Comparison of ENCODE assay signal across 31 cellular contexts in the genomic region with DNA sequence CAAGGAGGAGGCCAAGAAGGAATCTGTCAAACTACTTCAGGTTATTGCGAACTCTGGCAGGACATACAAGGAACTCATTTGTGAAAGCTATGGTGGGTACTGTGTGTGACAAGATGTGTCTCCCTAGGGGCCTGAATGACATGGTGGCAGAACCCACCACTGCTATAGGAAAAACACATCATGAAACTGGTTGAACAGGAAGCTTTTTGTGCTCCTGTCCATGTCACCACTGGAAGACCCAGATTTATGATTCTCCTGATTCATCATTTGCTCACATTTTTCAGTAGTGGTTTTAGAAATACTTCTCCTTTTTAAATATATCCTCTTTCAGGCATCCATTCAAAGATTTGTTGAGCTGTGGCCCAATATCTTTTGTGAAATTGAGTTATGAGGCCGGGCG. TPM values are rescaled to one million over a fixed set of nuclear protein-coding genes. Genes with fewer than 3 reads are reported as not detected.
DNase-seq lines count a peak whose midpoint lies in the region; ATAC-seq and TF ChIP-seq lines count a peak whose summit lies in the region.
"Had no signal": no experiment of that assay in that cellular context is flagged by ENCODE, and none has a peak within 500 bp of the region (broad histone marks: within the 10 kb centered on the region; RNA-seq: fewer than 3 reads in every experiment).

No MANE protein-coding gene starts in this region.

- BruUV-seq in OCI-LY7 (replicated peaks; lab: Mats Ljungman, UMichigan) = no TSS peak

- H3K36me3 ChIP-seq in OCI-LY7 (ENCODE audit: insufficient read depth, low read length) = no peaks in the 10 kb centered on the region
- H3K36me3 ChIP-seq: thoracic aorta had no signal

- POLR2A ChIA-PET in OCI-LY7 (lab: Charles Lee) = interaction anchor here (1.0 to 5.7 kb wide), 5 partner anchors 9 to 24 kb away, joined by 3 to 69 read pairs (median 6); a partner anchor contains a TSS

- CTCF ChIA-PET in OCI-LY7 (lab: Charles Lee; ENCODE audit: unreplicated experiment) = interaction anchor here (1.5 to 1.8 kb wide), 2 partner anchors 9 to 22 kb away, joined by 3 to 6 read pairs; no protein-coding TSS in a partner anchor

- DNase-seq in CD1c-positive myeloid dendritic cell (ENCODE audit: extremely low spot score) = peak; percentile 65
- peak; percentile 57 for DNase-seq in OCI-LY7 (ENCODE audit: low spot score)
- no peak for DNase-seq in immature natural killer cell
- DNase-seq in NCI-H1417 treated with DMSO at 0.1 percent for 48 hours (lab: John Stamatoyannopoulos, UW) = no peak
- DNase-seq in stimulated activated CD4-positive, alpha-beta T cell treated with anti-CD3 and anti-CD28 coated beads, Interleukin-12 subunit alpha, Interleukin-12 subunit beta, amount 100 ng/mL, for 4 hours = no peak
- DNase-seq in left lobe of liver (ENCODE audit: low spot score) = no peak
- DNase-seq in NCI-H446 (lab: John Stamatoyannopoulos, UW) = no peak
- DNase-seq: activated CD4-positive, alpha-beta T cell treated with anti-CD3 and anti-CD28 coated beads, Interleukin-2, amount 50 U/mL, for 48 hours; activated gamma-delta T cell treated with Interleukin-2 at 50 U/mL for 16 hours; CD8-positive, alpha-beta T cell; DMS53; effector CD4-positive, alpha-beta T cell; foreskin keratinocyte; hippocampal formation; NCI-H1436 treated with DMSO at 0.1 percent for 48 hours; NCI-H2171 treated with DMSO at 0.1 percent for 48 hours; NCI-H748 treated with DMSO at 0.1 percent for 48 hours; stimulated activated CD4-positive, alpha-beta T cell treated with anti-CD3 and anti-CD28 coated beads, Interleukin-2, amount 100 ng/mL, for 24 hours; T-helper 9 cell had no signal

- ATAC-seq in left lobe of liver = no peak
- ATAC-seq: CD8-positive, alpha-beta T cell; foreskin keratinocyte; stimulated activated effector memory CD8-positive, alpha-beta T cell treated with anti-CD3 and anti-CD28 coated beads, Interleukin-12 subunit alpha, Interleukin-12 subunit beta, amount 100 ng/mL, for 72 hours; WTC11 had no signal

- H3K36me3 Mint-ChIP-seq in IgD-negative memory B cell = peaks cover 2% of the 10 kb centered on the region
- no peaks in the 10 kb centered on the region for H3K36me3 Mint-ChIP-seq in immature natural killer cell
- H3K36me3 Mint-ChIP-seq: brain; CD8-positive, alpha-beta T cell; stimulated activated effector memory CD8-positive, alpha-beta T cell treated with anti-CD3 and anti-CD28 coated beads, Interleukin-12 subunit alpha, Interleukin-12 subunit beta, amount 100 ng/mL, for 72 hours; WTC11 had no signal

- no peaks in the 10 kb centered on the region for H3K9me3 Mint-ChIP-seq in IgD-negative memory B cell
- no peaks in the 10 kb centered on the region for H3K9me3 Mint-ChIP-seq in immature natural killer cell
- H3K9me3 Mint-ChIP-seq: brain; CD8-positive, alpha-beta T cell; stimulated activated effector memory CD8-positive, alpha-beta T cell treated with anti-CD3 and anti-CD28 coated beads, Interleukin-12 subunit alpha, Interleukin-12 subunit beta, amount 100 ng/mL, for 72 hours; WTC11 had no signal

- H3K27me3 Mint-ChIP-seq in IgD-negative memory B cell (no peaks in the 10 kb centered on the region), immature natural killer cell (ENCODE audit: low read depth in 3 of 3) (peaks cover 0 to 9% (median 1%) of the 10 kb centered on the region in 3 donors)
- H3K27me3 Mint-ChIP-seq: brain had no signal

- H4K20me1 ChIP-seq in OCI-LY7 (ENCODE audit: insufficient read depth, low read length) = no peaks in the 10 kb centered on the region

- H3K4me3 ChIP-seq in OCI-LY7 (ENCODE audit: low read depth, low read length, poor library complexity, severe bottlenecking) = no peak overlapping the region
- H3K4me3 ChIP-seq: SK-N-MC, thoracic aorta had no signal

- no peaks in the 10 kb centered on the region for H3K79me2 ChIP-seq in OCI-LY7 (ENCODE audit: insufficient read depth, low read depth, low read length)

- TF ChIP-seq CTCF in OCI-LY7 (conservative IDR thresholded peaks at IDR 0.05; ENCODE audit: low read length) = no peak

- peak overlapping the region; percentile 80 for H3K27ac ChIP-seq in OCI-LY7 (ENCODE audit: low read depth, low read length, poor library complexity, severe bottlenecking)
- H3K27ac ChIP-seq: foreskin keratinocyte, SK-N-MC, thoracic aorta had no signal

- H3K4me1 ChIP-seq in OCI-LY7 (ENCODE audit: insufficient read depth, low read length, poor library complexity, severe bottlenecking) = peaks cover 55% of the 10 kb centered on the region
- H3K4me1 ChIP-seq: foreskin keratinocyte had no signal

- peaks cover 35 to 41% (median 37%) of the 10 kb centered on the region in 3 donors for H3K4me1 Mint-ChIP-seq in IgD-negative memory B cell
- peaks cover 25 to 27% of the 10 kb centered on the region in 2 donors for H3K4me1 Mint-ChIP-seq in immature natural killer cell
- H3K4me1 Mint-ChIP-seq: brain had no signal

- peak overlapping the region in 3 of 4 donors; percentile 2 to 46 (median 6) for H3K4me3 Mint-ChIP-seq in IgD-negative memory B cell
- H3K4me3 Mint-ChIP-seq in immature natural killer cell = no peak overlapping the region
- H3K4me3 Mint-ChIP-seq: brain; CD8-positive, alpha-beta T cell; stimulated activated effector memory CD8-positive, alpha-beta T cell treated with anti-CD3 and anti-CD28 coated beads, Interleukin-12 subunit alpha, Interleukin-12 subunit beta, amount 100 ng/mL, for 72 hours; WTC11 had no signal

- no peaks in the 10 kb centered on the region for H3K9me2 ChIP-seq in OCI-LY7 (ENCODE audit: insufficient read depth, low read length)

- H3K27ac Mint-ChIP-seq in IgD-negative memory B cell = peak overlapping the region in 2 of 3 donors; percentile 40 to 67
- peak overlapping the region in 5 of 6 donors; percentile 84 to 93 (median 90) for H3K27ac Mint-ChIP-seq in immature natural killer cell
- H3K27ac Mint-ChIP-seq: brain, WTC11 had no signal

- H3K4me2 ChIP-seq in OCI-LY7 (ENCODE audit: low read length) = peak overlapping the region; percentile 56

- H2AFZ ChIP-seq in OCI-LY7 (ENCODE audit: low read length) = peak overlapping the region; percentile 28; the same call in 1 of the 2 replicates

- intact Hi-C loops in OCI-LY7 (cut with micrococcal nuclease; ENCODE audit: unreplicated experiment) = no loop called here

- H3K9me3 ChIP-seq in OCI-LY7 (ENCODE audit: low read length) = no peaks in the 10 kb centered on the region
- H3K9me3 ChIP-seq: thoracic aorta had no signal

RNA-seq across cellular contexts. Expression of a gene that starts 23.6 kb away (rescaled TPM):
- polyA plus RNA-seq in IgD-negative memory B cell (5.6 TPM), immature natural killer cell (1 to 10 TPM in 1 of 3 donors, under 1 TPM in 1, not detected in 1; 0.50 to 1.6 TPM)
- total RNA-seq in OCI-LY7 (2014; rRNA removed; shearing (Covaris generic)) = 5.3 and 7.8 TPM in 2 replicates
- total RNA-seq in OCI-LY7 (2022) (7.9 and 8.9 TPM in 2 replicates), left lobe of liver (14.7 TPM)
- total RNA-seq: epithelial cell of proximal tubule, pulmonary artery endothelial cell had no signal

RNA-seq across cellular contexts. Expression of a gene that starts 23.9 kb away (rescaled TPM):
- polyA plus RNA-seq in IgD-negative memory B cell = 11.5 TPM
- 5.5 and 6.6 TPM in 2 replicates for total RNA-seq in OCI-LY7 (2014; rRNA removed; shearing (Covaris generic))
- total RNA-seq in OCI-LY7 (2022) = 8.1 and 8.9 TPM in 2 replicates
- 1 to 10 TPM; 4.2 to 8.8 (median 8.7) TPM for polyA plus RNA-seq in immature natural killer cell
- total RNA-seq in left lobe of liver = 27.5 TPM

RNA-seq across cellular contexts. Expression of a gene that starts 32.8 kb away (rescaled TPM):
- polyA plus RNA-seq in IgD-negative memory B cell = not detected
- total RNA-seq in OCI-LY7 (2014; rRNA removed; shearing (Covaris generic)) = not detected in 2 replicates
- total RNA-seq in OCI-LY7 (2022) = not detected in 2 replicates
- polyA plus RNA-seq in immature natural killer cell = not detected
- total RNA-seq in left lobe of liver = not detected
- total RNA-seq: CD8-positive, alpha-beta T cell; chondrocyte; epithelial cell of proximal tubule; foreskin keratinocyte; lower leg skin; pulmonary artery endothelial cell; skeletal muscle tissue; thoracic aorta; WTC11 had no signal
- polyA plus RNA-seq: adipose tissue, foreskin keratinocyte had no signal

RNA-seq across cellular contexts. Expression of a gene that starts 41.5 kb away (rescaled TPM):
- 0.39 TPM for polyA plus RNA-seq in IgD-negative memory B cell
- 150 and 159 TPM in 2 replicates for total RNA-seq in OCI-LY7 (2014; rRNA removed; shearing (Covaris generic))
- total RNA-seq in OCI-LY7 (2022) = 140 and 156 TPM in 2 replicates
- 1 to 10 TPM in 1 of 3 donors, under 1 TPM in 1, not detected in 1; 0.51 to 1.1 TPM for polyA plus RNA-seq in immature natural killer cell
- total RNA-seq in left lobe of liver = 0.73 TPM

Comparison
In these comparisons a context has a peak if more than half of its experiments do, and no peak if none do; other contexts are left out.
1. DNase-seq: peak in CD1c-positive myeloid dendritic cell (single experiment) and OCI-LY7 (single experiment); none in immature natural killer cell (0 of 3), NCI-H1417 treated with DMSO at 0.1 percent for 48 hours (single experiment), stimulated activated CD4-positive, alpha-beta T cell treated with anti-CD3 and anti-CD28 coated beads, Interleukin-12 subunit alpha, Interleukin-12 subunit beta, amount 100 ng/mL, for 4 hours (single experiment), left lobe of liver (single experiment) and NCI-H446 (0 of 2).
2. H3K4me3 Mint-ChIP-seq: peak in IgD-negative memory B cell (3 of 4); none in immature natural killer cell (0 of 5).